ENCODE assay signal across 8 cellular contexts in the genomic region with DNA sequence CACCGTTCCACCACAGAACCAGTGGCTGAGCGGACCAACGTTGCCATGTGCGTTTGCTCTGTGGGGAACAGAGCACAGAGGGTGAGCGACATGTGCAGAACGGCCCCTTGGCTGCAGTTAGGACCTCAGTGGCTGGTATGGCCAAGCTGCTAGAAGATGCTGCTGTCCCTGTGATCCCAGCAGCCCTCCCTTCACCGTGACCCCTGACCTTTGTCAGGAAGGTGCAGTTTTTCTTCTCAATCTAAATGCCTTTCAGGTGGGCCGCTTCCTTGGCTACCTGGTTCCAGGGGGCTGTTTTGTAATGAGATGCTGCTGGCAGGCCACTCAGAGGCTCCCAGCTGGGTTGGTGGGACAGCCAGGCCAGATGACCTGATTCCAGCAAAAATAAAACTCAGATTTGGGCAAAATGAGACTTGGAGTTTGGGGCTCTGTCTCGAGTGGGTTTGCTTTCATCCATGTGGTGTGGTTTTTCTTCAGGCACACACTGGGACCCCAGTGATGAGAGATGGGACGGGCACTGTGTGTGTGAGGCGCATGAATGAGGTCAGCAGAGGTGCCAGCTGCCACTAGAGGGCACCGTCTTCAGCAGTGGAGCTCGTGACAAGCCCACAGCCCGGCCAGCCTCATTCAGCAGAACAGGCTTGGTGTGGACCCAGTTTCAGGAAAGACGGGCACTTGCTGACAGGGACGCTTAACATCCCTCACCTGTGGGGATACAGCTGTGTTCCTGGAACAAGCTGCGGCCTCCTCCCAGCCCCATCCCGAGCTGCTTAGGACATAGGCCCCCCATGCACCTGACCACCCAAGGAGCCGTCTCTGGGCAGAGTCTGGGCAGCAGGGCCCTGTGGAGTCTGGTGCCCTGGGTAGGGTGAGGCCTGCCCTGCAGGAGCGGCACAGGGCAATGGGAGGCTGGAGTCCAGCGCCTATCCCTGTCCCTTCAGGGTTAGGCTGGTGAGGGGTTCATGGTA. TPM values are rescaled to one million over a fixed set of nuclear protein-coding genes. Genes with fewer than 3 reads are reported as not detected.
DNase-seq lines count a peak whose midpoint lies in the region; ATAC-seq, FAIRE-seq and TF ChIP-seq lines count a peak whose summit lies in the region.

No MANE protein-coding gene starts in this region.

- peaks cover 7% of the 10 kb centered on the region for H3K4me1 Mint-ChIP-seq in T-helper 2 cell treated with Interferon-gamma antibody and Interleukin-4, amounts not matched to agents 5 μg/mL and 100 μg/mL, for 36 hours (ENCODE audit: low read depth)

- peak overlapping the region; percentile 44 for H2AK9ac ChIP-seq in IMR-90 (replicated peaks; ENCODE audit: low read depth, low read length, poor library complexity)

- peak; percentile 28; the same call in 1 of the 2 replicates for TF ChIP-seq RAD21 in IMR-90 (IDR thresholded peaks at IDR 0.05; ENCODE audit: low read length)

- H3K4me3 Mint-ChIP-seq in T-helper 2 cell treated with Interferon-gamma antibody and Interleukin-4, amounts not matched to agents 5 μg/mL and 100 μg/mL, for 36 hours, result no peak overlapping the region

- H3K9me1 ChIP-seq in IMR-90 (ENCODE audit: insufficient read depth, low read length), result no peaks in the 10 kb centered on the region

- H3K4me3 ChIP-seq in IMR-90 (ENCODE audit: insufficient read depth, low read depth, low read length), result no peak overlapping the region
- no peak overlapping the region for H3K4me3 ChIP-seq in brain microvascular endothelial cell (ENCODE audit: low read depth, low read length)
- H3K4me3 ChIP-seq in kidney (ENCODE audit: low read length in 2 of 2), result no peak overlapping the region

- POLR2A ChIA-PET in IMR-90 (lab: Charles Lee; ENCODE audit: unreplicated experiment), result no interaction called here

- H3K79me1 ChIP-seq in IMR-90 (ENCODE audit: low read depth in 1 of 2, low read length in 2 of 2), result peaks cover 4 to 37% of the 10 kb centered on the region in 2 experiments

- peaks cover 19% of the 10 kb centered on the region for H3K36me3 Mint-ChIP-seq in T-helper 2 cell treated with Interferon-gamma antibody and Interleukin-4, amounts not matched to agents 5 μg/mL and 100 μg/mL, for 36 hours (ENCODE audit: low read depth)

- no peak overlapping the region for H2BK5ac ChIP-seq in IMR-90 (ENCODE audit: low read depth, low read length, poor library complexity, severe bottlenecking)

- H3K27ac ChIP-seq in IMR-90 (ENCODE audit: insufficient read depth, low read length) (no peak overlapping the region), brain microvascular endothelial cell (no peak overlapping the region), kidney (ENCODE audit: low read depth in 2 of 2, low read length in 2 of 2) (no peak overlapping the region)

- peaks cover 9% of the 10 kb centered on the region for H3K27me3 Mint-ChIP-seq in T-helper 2 cell treated with Interferon-gamma antibody and Interleukin-4, amounts not matched to agents 5 μg/mL and 100 μg/mL, for 36 hours (ENCODE audit: low read depth)

- H2AFZ ChIP-seq in IMR-90 (replicated peaks; ENCODE audit: low read length, poor library complexity), result no peak overlapping the region

- CTCF ChIA-PET in IMR-90 (lab: Yijun Ruan, JAX), result interaction anchor here (1.0 kb wide), 2 partner anchors 24 kb away, joined by 3 to 5 read pairs; no protein-coding TSS in a partner anchor

- FAIRE-seq in kidney (lab: Jason Lieb, UNC), result no peak

- DNase-seq in DMS114 treated with DMSO at 0.1 percent for 48 hours (lab: John Stamatoyannopoulos, UW; ENCODE audit: unreplicated experiment) (peak; percentile 18), IMR-90 (peak; percentile 52), brain microvascular endothelial cell (peak; percentile 57), kidney (peak; percentile 85)
- peak; percentile 46 for DNase-seq in T-helper 2 cell treated with Interferon-gamma antibody and Interleukin-4, amounts not matched to agents 5 μg/mL and 100 μg/mL, for 36 hours (ENCODE audit: low spot score)
- DNase-seq in stimulated activated CD4-positive, alpha-beta T cell treated with anti-CD3 and anti-CD28 coated beads, Interleukin-2, amount 100 ng/mL, for 4 hours (ENCODE audit: low read depth), result peak; percentile 42

- no peak overlapping the region for H3K23ac ChIP-seq in IMR-90 (ENCODE audit: low read depth, low read length)

- no peak overlapping the region for H3K4me2 ChIP-seq in IMR-90 (ENCODE audit: low read depth, low read length)

- peaks cover 9% of the 10 kb centered on the region for H3K9me3 Mint-ChIP-seq in T-helper 2 cell treated with Interferon-gamma antibody and Interleukin-4, amounts not matched to agents 5 μg/mL and 100 μg/mL, for 36 hours

- TF ChIP-seq POLR2A in IMR-90 (IDR thresholded peaks at IDR 0.05; ENCODE audit: low read depth, low read length), result no peak

- H3K9me3 ChIP-seq in IMR-90 (ENCODE audit: control insufficient read depth, insufficient read depth, low read length) (no peaks in the 10 kb centered on the region), kidney (ENCODE audit: control insufficient read depth in 1 of 2, low read length in 2 of 2) (peaks cover 0 to 3% of the 10 kb centered on the region in 2 donors)

- H3K27me3 ChIP-seq in IMR-90 (ENCODE audit: control insufficient read depth, insufficient read depth, low read length) (peaks cover 2% of the 10 kb centered on the region; the same call in 1 of the 2 replicates), brain microvascular endothelial cell (replicated peaks) (no peaks in the 10 kb centered on the region)

- 63% methylated on average over 8 of the region's 21 CpGs; no CpG with 5 or more reads in 1 of the 2 experiments for WGBS in IMR-90 (ENCODE audit: extremely low coverage in 2 of 2, insufficient read length in 1 of 2), 2 experiments

- BruUV-seq in IMR-90 (replicated peaks; lab: Mats Ljungman, UMichigan), result no TSS peak

- H3K27ac Mint-ChIP-seq in T-helper 2 cell treated with Interferon-gamma antibody and Interleukin-4, amounts not matched to agents 5 μg/mL and 100 μg/mL, for 36 hours, result no peak overlapping the region

- no peak overlapping the region for H2BK120ac ChIP-seq in IMR-90 (ENCODE audit: low read depth, low read length)

- no peak overlapping the region for H2AK5ac ChIP-seq in IMR-90 (ENCODE audit: low read depth, low read length)

- H4K20me1 ChIP-seq in IMR-90 (ENCODE audit: insufficient read depth, low read length), result peaks cover 35% of the 10 kb centered on the region

- no peak overlapping the region for H4K8ac ChIP-seq in IMR-90 (ENCODE audit: low read depth in 2 of 2, low read length in 2 of 2)

- H3K36me3 ChIP-seq in IMR-90 (ENCODE audit: control insufficient read depth, insufficient read depth, low read length), result peaks cover 27% of the 10 kb centered on the region
- H3K36me3 ChIP-seq in brain microvascular endothelial cell (replicated peaks), result peaks cover 23% of the 10 kb centered on the region
- H3K36me3 ChIP-seq in kidney (ENCODE audit: control insufficient read depth in 1 of 2, insufficient read depth in 2 of 2, low read length in 2 of 2), result peaks cover 12% of the 10 kb centered on the region in 2 donors

- no peak overlapping the region for H4K91ac ChIP-seq in IMR-90 (ENCODE audit: insufficient read depth, low read depth, low read length)

- no peak overlapping the region for H2BK20ac ChIP-seq in IMR-90 (ENCODE audit: low read depth, low read length)

- H4K5ac ChIP-seq in IMR-90 (ENCODE audit: low read depth, low read length), result no peak overlapping the region

- no peak overlapping the region for H3K56ac ChIP-seq in IMR-90 (ENCODE audit: extremely low read depth, insufficient read depth, low read length)

- dilution Hi-C loops in IMR-90 (cut with HindIII; ENCODE audit: low sequenced_read_pairs, unreplicated experiment), result no loop called here

- intact Hi-C loops in IMR-90 (cut with micrococcal nuclease), result no loop called here
- intact Hi-C loops in kidney (cut with DNase I), result no loop called here

- TF ChIP-seq CTCF in IMR-90 (conservative IDR thresholded peaks at IDR 0.05; ENCODE audit: low read depth, low read length) (peak; percentile 64), brain microvascular endothelial cell (IDR thresholded peaks at IDR 0.05; ENCODE audit: low read depth, low read length, missing control alignments) (peak; percentile 86), kidney (IDR thresholded peaks at IDR 0.05; ENCODE audit: borderline replicate concordance, extremely low read depth, insufficient read depth) (peak; percentile 56)

- H3K14ac ChIP-seq in IMR-90 (replicated peaks; ENCODE audit: low read depth, low read length), result no peak overlapping the region

- no peak overlapping the region for H2BK15ac ChIP-seq in IMR-90 (ENCODE audit: low read depth, low read length)

- in situ Hi-C loops in IMR-90 (cut with MboI; ENCODE audit: low sequenced_read_pairs) (no loop called here), brain microvascular endothelial cell (cut with HindIII; ENCODE audit: low pct_ligation_motif_present, low sequenced_read_pairs) (no loop called here)

- H3K4me1 ChIP-seq in IMR-90 (ENCODE audit: control insufficient read depth, insufficient read depth, low read length) (peaks cover 6% of the 10 kb centered on the region; the same call in 1 of the 2 replicates), kidney (ENCODE audit: control insufficient read depth in 1 of 2, insufficient read depth in 1 of 2, low read depth in 1 of 2, low read length in 2 of 2) (peaks cover 8 to 12% of the 10 kb centered on the region in 2 donors)

- no peak overlapping the region for H3K18ac ChIP-seq in IMR-90 (ENCODE audit: low read depth, low read length)

- ATAC-seq in IMR-90 (ENCODE audit: low read depth) (peak; percentile 21; the same call in 1 of the 2 replicates), GM18870 (IDR thresholded peaks at IDR 0.05; ENCODE audit: unreplicated experiment) (no peak), GM21619 (IDR thresholded peaks at IDR 0.05; ENCODE audit: unreplicated experiment) (no peak)

- H3K9ac ChIP-seq in IMR-90 (ENCODE audit: low read depth, low read length) (no peak overlapping the region), kidney (ENCODE audit: low read length in 2 of 2) (no peak overlapping the region)

- H3K4ac ChIP-seq in IMR-90 (ENCODE audit: low read depth, low read length), result no peak overlapping the region

RNA-seq across cellular contexts. Expression of a gene that starts 4.1 kb away (rescaled TPM):
- total RNA-seq in IMR-90 (2012; rRNA removed) (53.1 and 54.4 TPM in 2 replicates), kidney (29.1 TPM)
- polyA plus RNA-seq in IMR-90 (2012; rRNA removed) (104 and 142 TPM in 2 replicates), kidney (ENCODE audit: insufficient read depth, low read depth, low replicate concordance) (92.7 TPM)
- polyA plus RNA-seq in IMR-90 (2012; cell fraction: cytosol; rRNA removed), result 57.0 and 155 TPM in 2 replicates
- polyA plus RNA-seq in IMR-90 (2012; cell fraction: nucleus; rRNA removed; ENCODE audit: low replicate concordance), result 92.4 and 172 TPM in 2 replicates

RNA-seq across cellular contexts. Expression of a gene that starts 16.7 kb away (rescaled TPM):
- total RNA-seq in IMR-90 (2012; rRNA removed) (not detected in 2 replicates), kidney (not detected)
- polyA plus RNA-seq in IMR-90 (2012; rRNA removed) (not detected in 2 replicates), kidney (ENCODE audit: insufficient read depth, low read depth, low replicate concordance) (not detected)
- not detected in 2 replicates for polyA plus RNA-seq in IMR-90 (2012; cell fraction: cytosol; rRNA removed)
- polyA plus RNA-seq in IMR-90 (2012; cell fraction: nucleus; rRNA removed; ENCODE audit: low replicate concordance), result not detected in 2 replicates

RNA-seq across cellular contexts. Expression of a gene that starts 25.0 kb away (rescaled TPM):
- total RNA-seq in IMR-90 (2012; rRNA removed), result 3.8 and 4.4 TPM in 2 replicates
- polyA plus RNA-seq in IMR-90 (2012; rRNA removed), result 5.6 and 6.0 TPM in 2 replicates
- 3.3 and 5.6 TPM in 2 replicates for polyA plus RNA-seq in IMR-90 (2012; cell fraction: cytosol; rRNA removed)
- 9.3 and 10.5 TPM in 2 replicates for polyA plus RNA-seq in IMR-90 (2012; cell fraction: nucleus; rRNA removed; ENCODE audit: low replicate concordance)
- total RNA-seq in kidney, result 22.0 TPM
- polyA plus RNA-seq in kidney (ENCODE audit: insufficient read depth, low read depth, low replicate concordance), result 10.2 TPM

RNA-seq across cellular contexts. Expression of a gene that starts 41.4 kb away (rescaled TPM):
- total RNA-seq in IMR-90 (2012; rRNA removed), result not detected in 2 replicates
- polyA plus RNA-seq in IMR-90 (2012; rRNA removed), result not detected in 2 replicates
- polyA plus RNA-seq in IMR-90 (2012; cell fraction: cytosol; rRNA removed), result not detected in 2 replicates
- not detected in 2 replicates for polyA plus RNA-seq in IMR-90 (2012; cell fraction: nucleus; rRNA removed; ENCODE audit: low replicate concordance)
- total RNA-seq in kidney, result not detected
- polyA plus RNA-seq in kidney (ENCODE audit: insufficient read depth, low read depth, low replicate concordance), result not detected

RNA-seq across cellular contexts. Expression of a gene that starts 57.0 kb away (rescaled TPM):
- not detected in 2 replicates for total RNA-seq in IMR-90 (2012; rRNA removed)
- not detected in 2 replicates for polyA plus RNA-seq in IMR-90 (2012; rRNA removed)
- polyA plus RNA-seq in IMR-90 (2012; cell fraction: cytosol; rRNA removed), result not detected in 2 replicates
- not detected in 2 replicates for polyA plus RNA-seq in IMR-90 (2012; cell fraction: nucleus; rRNA removed; ENCODE audit: low replicate concordance)
- not detected for total RNA-seq in kidney
- not detected for polyA plus RNA-seq in kidney (ENCODE audit: insufficient read depth, low read depth, low replicate concordance)

Comparison
In these comparisons a context has a peak if more than half of its experiments do, and no peak if none do; other contexts are left out.
1. DNase-seq: peak in every context shown above with its lines; median percentile 85 in kidney; 57 in brain microvascular endothelial cell; 52 in IMR-90; 46 in T-helper 2 cell treated with Interferon-gamma antibody and Interleukin-4, amounts not matched to agents 5 μg/mL and 100 μg/mL, for 36 hours; 42 in stimulated activated CD4-positive, alpha-beta T cell treated with anti-CD3 and anti-CD28 coated beads, Interleukin-2, amount 100 ng/mL, for 4 hours; 18 in DMS114 treated with DMSO at 0.1 percent for 48 hours.